10 cellular contexts compared by ENCODE assay signal in genomic region chr6:57040011-57040410, GRCh38. TPM values are rescaled to one million over a fixed set of nuclear protein-coding genes. Genes with fewer than 3 reads are reported as not detected.
DNase-seq lines count a peak whose midpoint lies in the region; TF ChIP-seq lines count a peak whose summit lies in the region.
"Had no signal": no experiment of that assay in that cellular context is flagged by ENCODE, and none has a peak within 500 bp of the region (broad histone marks: within the 10 kb centered on the region; RNA-seq: fewer than 3 reads in every experiment).

No MANE protein-coding gene starts in this region.

- H3K4me1 ChIP-seq in A673 (ENCODE audit: insufficient read depth, low read length, poor library complexity, severe bottlenecking) (no peaks in the 10 kb centered on the region), OCI-LY3 (ENCODE audit: low read length) (no peaks in the 10 kb centered on the region)

- POLR2A ChIA-PET in A673 (lab: Charles Lee; ENCODE audit: low non-redundant PET), result no interaction called here

- H3K4me3 ChIP-seq in A673 (ENCODE audit: low read depth, low read length, poor library complexity, severe bottlenecking) (no peak overlapping the region), GM12865 (ENCODE audit: low read depth, low read length) (no peak overlapping the region), OCI-LY3 (ENCODE audit: low read length) (no peak overlapping the region), epithelial cell of esophagus (ENCODE audit: low read length) (no peak overlapping the region)
- H3K4me3 ChIP-seq: MG63 had no signal

- TF ChIP-seq CTCF in A673 (conservative IDR thresholded peaks at IDR 0.05; ENCODE audit: low read depth, low read length) (peak; percentile 42), GM12865 (IDR thresholded peaks at IDR 0.05; ENCODE audit: insufficient read depth, low read depth, low read length, missing control alignments) (no peak), OCI-LY3 (IDR thresholded peaks at IDR 0.05; ENCODE audit: low read depth, low read length) (peak; percentile 22; the same call in 1 of the 2 replicates), epithelial cell of esophagus (IDR thresholded peaks at IDR 0.05; ENCODE audit: insufficient read depth, low read depth, low read length, missing control alignments) (peak; percentile 18)

- H2AFZ ChIP-seq in OCI-LY3 (ENCODE audit: low read depth, low read length), result peak overlapping the region; percentile 33

- H3K9me3 ChIP-seq in A673 (ENCODE audit: low read depth, low read length, poor library complexity, severe bottlenecking) (no peaks in the 10 kb centered on the region), OCI-LY3 (ENCODE audit: insufficient read depth, low read length) (no peaks in the 10 kb centered on the region)
- H3K9me3 ChIP-seq: MG63 had no signal

- H3K27me3 ChIP-seq in A673 (replicated peaks; ENCODE audit: insufficient read depth, low read depth, low read length, poor library complexity) (no peaks in the 10 kb centered on the region), OCI-LY3 (ENCODE audit: low read depth, low read length) (peaks cover 6% of the 10 kb centered on the region; the same call in 1 of the 2 replicates)
- H3K27me3 ChIP-seq: MG63 had no signal

- DNase-seq in A673 (ENCODE audit: low spot score) (peak; percentile 23), GM12865 (ENCODE audit: low read depth) (peak; percentile 15), epithelial cell of esophagus (ENCODE audit: low read depth) (peak; percentile 11), NCI-H526 treated with DMSO at 0.1 percent for 48 hours (lab: John Stamatoyannopoulos, UW) (no peak), DMS153 (lab: John Stamatoyannopoulos, UW) (no peak), superior temporal gyrus (ENCODE audit: extremely low spot score) (no peak)
- DNase-seq in activated effector memory CD4-positive, alpha-beta T cell treated with Interleukin-2 at 50 U/mL for 16 hours, result no peak
- DNase-seq: activated CD4-positive, CD25-positive, alpha-beta regulatory T cell; MG63 had no signal

- H3K36me3 ChIP-seq in A673 (ENCODE audit: insufficient read depth, low read length, poor library complexity, severe bottlenecking) (no peaks in the 10 kb centered on the region), OCI-LY3 (replicated peaks; ENCODE audit: low read depth, low read length) (no peaks in the 10 kb centered on the region)
- H3K36me3 ChIP-seq: MG63 had no signal

- no peak overlapping the region for H3K4me2 ChIP-seq in OCI-LY3 (ENCODE audit: low read length)

- H4K20me1 ChIP-seq in OCI-LY3 (ENCODE audit: insufficient read depth, low read length), result no peaks in the 10 kb centered on the region

- intact Hi-C loops in A673 (cut with micrococcal nuclease; ENCODE audit: unreplicated experiment), result no loop called here

- H3K27ac ChIP-seq in A673 (ENCODE audit: low read depth, low read length, poor library complexity, severe bottlenecking), result no peak overlapping the region
- H3K27ac ChIP-seq in OCI-LY3 (ENCODE audit: low read length), result no peak overlapping the region

- no TSS peak for BruUV-seq in A673 (replicated peaks; lab: Mats Ljungman, UMichigan)

- CTCF ChIA-PET in A673 (lab: Charles Lee), result no interaction called here

- H3K9ac ChIP-seq in OCI-LY3 (ENCODE audit: low read length), result no peak overlapping the region

- no peaks in the 10 kb centered on the region for H3K79me2 ChIP-seq in OCI-LY3 (ENCODE audit: low read length)

RNA-seq across cellular contexts. Expression of gene KIAA1586, which starts 6.5 kb away (rescaled TPM):
- 30.2 and 31.4 TPM in 2 replicates for total RNA-seq in A673 (2021)

RNA-seq across cellular contexts. Expression of gene ZNF451, which starts 50.0 kb away (rescaled TPM):
- total RNA-seq in A673 (2021), result 72.2 and 72.7 TPM in 2 replicates

Comparison
In these comparisons a context has a peak if more than half of its experiments do, and no peak if none do; other contexts are left out.
1. DNase-seq: peak in A673 (single experiment), GM12865 (single experiment) and epithelial cell of esophagus (single experiment); none in NCI-H526 treated with DMSO at 0.1 percent for 48 hours (single experiment), DMS153 (single experiment), activated effector memory CD4-positive, alpha-beta T cell treated with Interleukin-2 at 50 U/mL for 16 hours (single experiment) and superior temporal gyrus (single experiment).